ENCODE assay signal across 1 cellular context in the genomic region with DNA sequence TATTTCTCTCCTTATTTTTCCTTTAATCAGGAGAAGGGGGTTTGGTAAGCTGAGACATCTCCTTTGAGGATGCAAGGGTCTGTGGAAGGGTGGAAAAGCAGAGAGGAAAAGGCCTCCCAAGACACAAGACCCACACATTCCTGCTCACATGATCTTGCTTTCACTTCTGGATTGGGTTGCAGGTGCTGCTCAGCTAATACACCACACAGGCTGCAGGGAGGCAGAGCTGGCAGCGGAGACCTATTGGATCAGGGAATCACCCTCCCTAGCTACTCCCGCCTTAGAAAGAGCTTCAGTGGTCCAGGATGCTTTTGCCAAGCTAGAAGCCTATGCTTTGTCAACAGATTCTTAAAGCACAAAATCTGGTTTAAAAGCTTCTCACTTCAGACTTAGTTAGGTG.
TF ChIP-seq lines count a peak whose summit lies in the region.

No MANE protein-coding gene starts in this region.

TF ChIP-seq in H1, 55 proteins besides CTCF, POLR2A, EP300 and RAD21 (continued from another document):
- no peak for TF ChIP-seq ATF2 (IDR thresholded peaks at IDR 0.05; ENCODE audit: low read length)
- TF ChIP-seq SRF (IDR thresholded peaks at IDR 0.05; ENCODE audit: low read depth, low read length), result no peak
- no peak for TF ChIP-seq SUZ12 (IDR thresholded peaks at IDR 0.05; ENCODE audit: low read length)
- TF ChIP-seq RNF2 (IDR thresholded peaks at IDR 0.05; ENCODE audit: borderline replicate concordance, low read depth, low read length, missing control alignments, poor library complexity, severe bottlenecking), result no peak
- TF ChIP-seq GABPA (IDR thresholded peaks at IDR 0.05; ENCODE audit: borderline replicate concordance, insufficient read depth, low read length), result no peak
- TF ChIP-seq RBBP5 (IDR thresholded peaks at IDR 0.05; ENCODE audit: borderline replicate concordance, low read depth, low read length), result no peak
- TF ChIP-seq CREB1 (IDR thresholded peaks at IDR 0.05), result no peak
- no peak for TF ChIP-seq RXRA (IDR thresholded peaks at IDR 0.05; ENCODE audit: insufficient read depth, low read depth, low read length)
- TF ChIP-seq NRF1 (IDR thresholded peaks at IDR 0.05; ENCODE audit: low read depth, low read length), result no peak
- TF ChIP-seq SP2 (IDR thresholded peaks at IDR 0.05; ENCODE audit: low read length), result no peak
- no peak for TF ChIP-seq JUND (IDR thresholded peaks at IDR 0.05; ENCODE audit: low read length)
- no peak for TF ChIP-seq KDM1A (IDR thresholded peaks at IDR 0.05; ENCODE audit: borderline replicate concordance, low read length)
- no peak for TF ChIP-seq TEAD4 (IDR thresholded peaks at IDR 0.05; ENCODE audit: low read depth, low read length)
- TF ChIP-seq TAF7 (optimal IDR thresholded peaks at IDR 0.05; ENCODE audit: borderline replicate concordance, low read depth, low read length), result no peak
- no peak for TF ChIP-seq ASH2L (IDR thresholded peaks at IDR 0.05; ENCODE audit: low read length)
- TF ChIP-seq BRCA1 (IDR thresholded peaks at IDR 0.05; ENCODE audit: low read depth, low read length), result no peak
- no peak for TF ChIP-seq SAP30 (IDR thresholded peaks at IDR 0.05; ENCODE audit: insufficient read depth, insufficient replicate concordance, low read length)
- TF ChIP-seq TBP (IDR thresholded peaks at IDR 0.05; ENCODE audit: low read depth, low read length), result no peak
- TF ChIP-seq, protein P1, sequence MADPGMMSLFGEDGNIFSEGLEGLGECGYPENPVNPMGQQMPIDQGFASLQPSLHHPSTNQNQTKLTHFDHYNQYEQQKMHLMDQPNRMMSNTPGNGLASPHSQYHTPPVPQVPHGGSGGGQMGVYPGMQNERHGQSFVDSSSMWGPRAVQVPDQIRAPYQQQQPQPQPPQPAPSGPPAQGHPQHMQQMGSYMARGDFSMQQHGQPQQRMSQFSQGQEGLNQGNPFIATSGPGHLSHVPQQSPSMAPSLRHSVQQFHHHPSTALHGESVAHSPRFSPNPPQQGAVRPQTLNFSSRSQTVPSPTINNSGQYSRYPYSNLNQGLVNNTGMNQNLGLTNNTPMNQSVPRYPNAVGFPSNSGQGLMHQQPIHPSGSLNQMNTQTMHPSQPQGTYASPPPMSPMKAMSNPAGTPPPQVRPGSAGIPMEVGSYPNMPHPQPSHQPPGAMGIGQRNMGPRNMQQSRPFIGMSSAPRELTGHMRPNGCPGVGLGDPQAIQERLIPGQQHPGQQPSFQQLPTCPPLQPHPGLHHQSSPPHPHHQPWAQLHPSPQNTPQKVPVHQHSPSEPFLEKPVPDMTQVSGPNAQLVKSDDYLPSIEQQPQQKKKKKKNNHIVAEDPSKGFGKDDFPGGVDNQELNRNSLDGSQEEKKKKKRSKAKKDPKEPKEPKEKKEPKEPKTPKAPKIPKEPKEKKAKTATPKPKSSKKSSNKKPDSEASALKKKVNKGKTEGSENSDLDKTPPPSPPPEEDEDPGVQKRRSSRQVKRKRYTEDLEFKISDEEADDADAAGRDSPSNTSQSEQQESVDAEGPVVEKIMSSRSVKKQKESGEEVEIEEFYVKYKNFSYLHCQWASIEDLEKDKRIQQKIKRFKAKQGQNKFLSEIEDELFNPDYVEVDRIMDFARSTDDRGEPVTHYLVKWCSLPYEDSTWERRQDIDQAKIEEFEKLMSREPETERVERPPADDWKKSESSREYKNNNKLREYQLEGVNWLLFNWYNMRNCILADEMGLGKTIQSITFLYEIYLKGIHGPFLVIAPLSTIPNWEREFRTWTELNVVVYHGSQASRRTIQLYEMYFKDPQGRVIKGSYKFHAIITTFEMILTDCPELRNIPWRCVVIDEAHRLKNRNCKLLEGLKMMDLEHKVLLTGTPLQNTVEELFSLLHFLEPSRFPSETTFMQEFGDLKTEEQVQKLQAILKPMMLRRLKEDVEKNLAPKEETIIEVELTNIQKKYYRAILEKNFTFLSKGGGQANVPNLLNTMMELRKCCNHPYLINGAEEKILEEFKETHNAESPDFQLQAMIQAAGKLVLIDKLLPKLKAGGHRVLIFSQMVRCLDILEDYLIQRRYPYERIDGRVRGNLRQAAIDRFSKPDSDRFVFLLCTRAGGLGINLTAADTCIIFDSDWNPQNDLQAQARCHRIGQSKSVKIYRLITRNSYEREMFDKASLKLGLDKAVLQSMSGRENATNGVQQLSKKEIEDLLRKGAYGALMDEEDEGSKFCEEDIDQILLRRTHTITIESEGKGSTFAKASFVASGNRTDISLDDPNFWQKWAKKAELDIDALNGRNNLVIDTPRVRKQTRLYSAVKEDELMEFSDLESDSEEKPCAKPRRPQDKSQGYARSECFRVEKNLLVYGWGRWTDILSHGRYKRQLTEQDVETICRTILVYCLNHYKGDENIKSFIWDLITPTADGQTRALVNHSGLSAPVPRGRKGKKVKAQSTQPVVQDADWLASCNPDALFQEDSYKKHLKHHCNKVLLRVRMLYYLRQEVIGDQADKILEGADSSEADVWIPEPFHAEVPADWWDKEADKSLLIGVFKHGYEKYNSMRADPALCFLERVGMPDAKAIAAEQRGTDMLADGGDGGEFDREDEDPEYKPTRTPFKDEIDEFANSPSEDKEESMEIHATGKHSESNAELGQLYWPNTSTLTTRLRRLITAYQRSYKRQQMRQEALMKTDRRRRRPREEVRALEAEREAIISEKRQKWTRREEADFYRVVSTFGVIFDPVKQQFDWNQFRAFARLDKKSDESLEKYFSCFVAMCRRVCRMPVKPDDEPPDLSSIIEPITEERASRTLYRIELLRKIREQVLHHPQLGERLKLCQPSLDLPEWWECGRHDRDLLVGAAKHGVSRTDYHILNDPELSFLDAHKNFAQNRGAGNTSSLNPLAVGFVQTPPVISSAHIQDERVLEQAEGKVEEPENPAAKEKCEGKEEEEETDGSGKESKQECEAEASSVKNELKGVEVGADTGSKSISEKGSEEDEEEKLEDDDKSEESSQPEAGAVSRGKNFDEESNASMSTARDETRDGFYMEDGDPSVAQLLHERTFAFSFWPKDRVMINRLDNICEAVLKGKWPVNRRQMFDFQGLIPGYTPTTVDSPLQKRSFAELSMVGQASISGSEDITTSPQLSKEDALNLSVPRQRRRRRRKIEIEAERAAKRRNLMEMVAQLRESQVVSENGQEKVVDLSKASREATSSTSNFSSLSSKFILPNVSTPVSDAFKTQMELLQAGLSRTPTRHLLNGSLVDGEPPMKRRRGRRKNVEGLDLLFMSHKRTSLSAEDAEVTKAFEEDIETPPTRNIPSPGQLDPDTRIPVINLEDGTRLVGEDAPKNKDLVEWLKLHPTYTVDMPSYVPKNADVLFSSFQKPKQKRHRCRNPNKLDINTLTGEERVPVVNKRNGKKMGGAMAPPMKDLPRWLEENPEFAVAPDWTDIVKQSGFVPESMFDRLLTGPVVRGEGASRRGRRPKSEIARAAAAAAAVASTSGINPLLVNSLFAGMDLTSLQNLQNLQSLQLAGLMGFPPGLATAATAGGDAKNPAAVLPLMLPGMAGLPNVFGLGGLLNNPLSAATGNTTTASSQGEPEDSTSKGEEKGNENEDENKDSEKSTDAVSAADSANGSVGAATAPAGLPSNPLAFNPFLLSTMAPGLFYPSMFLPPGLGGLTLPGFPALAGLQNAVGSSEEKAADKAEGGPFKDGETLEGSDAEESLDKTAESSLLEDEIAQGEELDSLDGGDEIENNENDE (IDR thresholded peaks at IDR 0.05; ENCODE audit: insufficient replicate concordance, low read length), result no peak
